In the genomic region with DNA sequence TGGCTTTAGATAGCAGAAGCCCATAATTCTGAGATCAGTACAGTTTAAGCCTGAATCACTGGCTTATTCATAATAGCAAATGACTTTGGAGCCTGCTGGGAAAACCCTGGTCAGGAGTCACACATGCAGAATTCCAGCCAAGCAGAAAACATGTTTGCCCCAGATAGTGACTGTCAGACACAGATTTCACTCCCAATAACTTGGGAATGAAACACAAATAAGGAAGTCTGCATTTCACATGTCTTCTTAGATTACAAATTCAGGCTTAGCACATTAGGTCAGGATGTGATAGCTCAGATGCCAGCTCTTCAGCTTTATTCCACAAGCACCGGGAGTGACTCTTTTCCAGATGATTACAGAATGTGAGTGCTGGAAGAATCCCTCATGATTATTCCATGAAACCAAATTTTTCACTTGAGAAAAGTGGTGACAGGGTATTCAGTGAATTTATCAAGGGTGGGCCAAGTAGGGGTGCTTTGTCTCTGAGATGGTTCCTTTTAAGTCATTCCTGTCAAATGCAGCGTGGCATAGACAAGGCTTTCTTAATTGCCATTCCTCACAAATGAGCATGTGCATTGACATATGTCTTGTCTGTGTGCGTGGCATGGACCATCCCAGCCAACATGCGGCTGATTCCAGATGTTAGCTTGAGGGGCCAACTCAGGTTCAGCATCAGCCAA, we compare ENCODE assay signal across 15 cellular contexts.
A peak's percentile ranks its signal among the peaks of the same experiment; 100 is the strongest.
DNase-seq lines count a peak whose midpoint lies in the region; ATAC-seq lines count a peak whose summit lies in the region.
"Had no signal": no experiment of that assay in that cellular context is flagged by ENCODE, and none has a peak within 500 bp of the region (broad histone marks: within the 10 kb centered on the region; RNA-seq: fewer than 3 reads in every experiment).

No MANE protein-coding gene starts in this region.

- H3K27me3 ChIP-seq in mesendoderm (ENCODE audit: insufficient read depth, low read length, poor library complexity) = no peaks in the 10 kb centered on the region

- H3K9ac ChIP-seq in mesendoderm (ENCODE audit: low read length) = no peak overlapping the region

- H3K4me2 ChIP-seq in mesendoderm (ENCODE audit: low read length) = no peak overlapping the region

- H3K56ac ChIP-seq in mesendoderm (ENCODE audit: low read length) = no peak overlapping the region

- no peak overlapping the region for H3K18ac ChIP-seq in mesendoderm (ENCODE audit: low read length)

- H2BK5ac ChIP-seq in mesendoderm (ENCODE audit: low read length) = no peak overlapping the region

- no peaks in the 10 kb centered on the region for H3K4me1 ChIP-seq in mesendoderm (ENCODE audit: control insufficient read depth, low read depth, low read length)

- H3K79me2 ChIP-seq in mesendoderm (ENCODE audit: control insufficient read depth, insufficient read depth, low read length) = no peaks in the 10 kb centered on the region

- no peak overlapping the region for H2BK120ac ChIP-seq in mesendoderm (ENCODE audit: low read depth, low read length)

- H3K79me1 ChIP-seq in mesendoderm (ENCODE audit: low read length) = no peaks in the 10 kb centered on the region

- H4K8ac ChIP-seq in mesendoderm (ENCODE audit: low read depth, low read length) = no peak overlapping the region

- no peak overlapping the region for H3K27ac ChIP-seq in mesendoderm (ENCODE audit: low read depth, low read length)
- H3K27ac ChIP-seq: SK-N-MC had no signal

- no peak overlapping the region for H3K4me3 ChIP-seq in mesendoderm (ENCODE audit: low read length)
- H3K4me3 ChIP-seq: SK-N-MC had no signal

- H3K23ac ChIP-seq in mesendoderm (ENCODE audit: low read length) = no peak overlapping the region

- no peak overlapping the region for H3K4ac ChIP-seq in mesendoderm (ENCODE audit: low read depth, low read length)

- H4K5ac ChIP-seq in mesendoderm (ENCODE audit: low read length) = no peak overlapping the region

- no peak for ATAC-seq in HG02870 (IDR thresholded peaks at IDR 0.05; ENCODE audit: unreplicated experiment)
- ATAC-seq: PC-3 had no signal

- DNase-seq in AG08395 (ENCODE audit: low spot score) = peak; percentile 48
- peak; percentile 3 for DNase-seq in EH (ENCODE audit: low read depth)
- peak; percentile 64 for DNase-seq in cerebellum (ENCODE audit: low spot score)
- peak; percentile 41 for DNase-seq in mesendoderm
- no peak for DNase-seq in AG08396 (ENCODE audit: low spot score)
- no peak for DNase-seq in Ammon's horn (ENCODE audit: low spot score)
- no peak for DNase-seq in ACHN
- DNase-seq: KBM-7, NCI-H1436 treated with DMSO at 0.1 percent for 48 hours, NCI-H2107, NCI-H226, NCI-H526, PC-3 had no signal

- no peaks in the 10 kb centered on the region for H3K36me3 ChIP-seq in mesendoderm (ENCODE audit: control insufficient read depth, insufficient read depth, low read length)

- WGBS in mesendoderm (ENCODE audit: extremely low coverage, insufficient coverage, low lambda C conversion rate) = no CpG with 5 or more reads among the region's 4 CpGs

- in situ Hi-C loops in ACHN (cut with HindIII; ENCODE audit: low pct_ligation_motif_present, low pct_unique_long_range_greater_than_20kb, low sequenced_read_pairs) = no loop called here

- no peak overlapping the region for H2BK15ac ChIP-seq in mesendoderm (replicated peaks; ENCODE audit: low read depth)

- no peak overlapping the region for H2AK5ac ChIP-seq in mesendoderm (ENCODE audit: low read length)

Comparison
In these comparisons a context has a peak if more than half of its experiments do, and no peak if none do; other contexts are left out.
1. DNase-seq: peak in AG08395 (single experiment), EH (single experiment), cerebellum (single experiment) and mesendoderm (single experiment); none in AG08396 (single experiment), Ammon's horn (single experiment) and ACHN (single experiment).